In the genomic region with DNA sequence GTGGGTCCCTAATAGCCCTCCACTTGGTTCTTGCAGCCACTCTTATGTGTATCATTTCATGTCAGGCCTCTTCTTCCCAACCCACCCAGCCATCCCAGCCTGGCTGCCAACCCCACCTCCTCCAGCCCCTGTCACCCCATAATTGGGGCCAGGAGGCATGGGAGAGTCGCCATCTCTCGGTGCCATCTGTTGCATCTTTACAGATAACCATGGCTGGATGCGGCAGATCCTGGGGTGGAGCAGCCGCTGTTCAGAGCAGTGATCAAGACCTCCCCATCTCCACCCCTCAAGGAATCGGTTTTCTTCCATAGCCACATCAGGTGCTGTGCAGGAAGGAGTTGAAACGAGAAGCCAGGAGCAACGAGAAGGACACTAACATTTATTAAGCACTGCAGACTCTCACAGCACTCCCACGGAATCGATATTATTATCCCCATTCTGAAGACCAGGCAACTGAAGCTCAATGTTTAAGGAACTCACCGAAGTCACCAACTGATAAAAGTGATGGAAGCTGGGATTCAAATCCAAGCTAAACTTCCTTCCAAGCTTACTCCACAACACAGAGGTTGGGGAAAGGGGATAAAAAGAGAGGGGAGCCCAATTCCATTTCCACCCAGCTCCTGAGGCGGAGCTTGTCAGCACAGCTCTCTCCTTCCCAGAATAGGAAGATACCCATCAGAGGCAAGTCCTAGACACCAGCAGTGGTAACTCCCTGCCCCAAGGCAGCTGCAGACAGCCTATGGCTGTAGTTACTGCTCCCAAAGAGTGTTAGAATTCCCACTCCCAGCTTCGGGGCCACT, we compare ENCODE assay signal across 16 cellular contexts. TPM values are rescaled to one million over a fixed set of nuclear protein-coding genes. Genes with fewer than 3 reads are reported as not detected.
DNase-seq lines count a peak whose midpoint lies in the region; ATAC-seq, FAIRE-seq and TF ChIP-seq lines count a peak whose summit lies in the region.
"Had no signal": no experiment of that assay in that cellular context is flagged by ENCODE, and none has a peak within 500 bp of the region (broad histone marks: within the 10 kb centered on the region; RNA-seq: fewer than 3 reads in every experiment).

No MANE protein-coding gene starts in this region.

- peaks cover 30% of the 10 kb centered on the region for H3K4me1 Mint-ChIP-seq in activated T-cell treated with anti-CD3 and anti-CD28 coated beads, Interleukin-2, amount 50 U/mL, for 4 hours (ENCODE audit: low read depth)
- peaks cover 9% of the 10 kb centered on the region for H3K4me1 Mint-ChIP-seq in type B pancreatic cell (ENCODE audit: unreplicated experiment)

- H2BK15ac ChIP-seq in H1 (ENCODE audit: low read length) = no peak overlapping the region

- H3K36me3 Mint-ChIP-seq in activated T-cell treated with anti-CD3 and anti-CD28 coated beads, Interleukin-2, amount 50 U/mL, for 4 hours (ENCODE audit: insufficient read depth) = no peaks in the 10 kb centered on the region
- H3K36me3 Mint-ChIP-seq in type B pancreatic cell = no peaks in the 10 kb centered on the region

- H3K9me3 Mint-ChIP-seq in activated T-cell treated with anti-CD3 and anti-CD28 coated beads, Interleukin-2, amount 50 U/mL, for 4 hours = no peaks in the 10 kb centered on the region
- H3K9me3 Mint-ChIP-seq in type B pancreatic cell = no peaks in the 10 kb centered on the region

- H2BK5ac ChIP-seq in H1 (ENCODE audit: low read depth, low read length) = no peak overlapping the region; the same call in 1 of the 2 replicates

- no peak overlapping the region; a peak in 2 of 7 replicates for H3K9ac ChIP-seq in H1 (replicated peaks in 1 of 4; ENCODE audit: extremely low read depth in 1 of 4, low read depth in 3 of 4, low read length in 3 of 4)

- H3K56ac ChIP-seq in H1 (replicated peaks; ENCODE audit: insufficient read length, low read depth, low read length) = no peak overlapping the region

- H2BK12ac ChIP-seq in H1 (ENCODE audit: low read depth, low read length) = no peak overlapping the region

- CTCF ChIA-PET in H1 (lab: Charles Lee; ENCODE audit: partially characterized antibody) = interaction anchor here (0.6 to 25.4 kb wide), 6 partner anchors 15 to 55 kb away, joined by 3 to 1146 read pairs (median 6); a partner anchor contains a TSS

- H3K27ac ChIP-seq in H1 (ENCODE audit: low read depth, low read length) = no peak overlapping the region
- H3K27ac ChIP-seq in prostate gland = no peak overlapping the region

- peak overlapping the region in 2 of 4 experiments; percentile 64 to 76; a peak in 2 of 8 replicates for H3K4me3 ChIP-seq in H1 (ENCODE audit: extremely low read depth in 1 of 4, insufficient read depth in 2 of 4, low read depth in 3 of 4, low read length in 4 of 4)
- H3K4me3 ChIP-seq in foreskin fibroblast (ENCODE audit: low read depth in 1 of 2, low read length in 2 of 2) = no peak overlapping the region
- no peak overlapping the region for H3K4me3 ChIP-seq in prostate gland

- ATAC-seq in activated T-cell treated with anti-CD3 and anti-CD28 coated beads, Interleukin-2, amount 50 U/mL, for 4 hours = no peak
- no peak for ATAC-seq in GM18909 (IDR thresholded peaks at IDR 0.05; ENCODE audit: poor library complexity, unreplicated experiment)

- TF ChIP-seq EP300 in H1 (IDR thresholded peaks at IDR 0.05; ENCODE audit: borderline replicate concordance in 1 of 2, low read depth in 2 of 2, low read length in 2 of 2) = no peak

- peak overlapping the region; percentile 98 for H3K4me3 Mint-ChIP-seq in activated T-cell treated with anti-CD3 and anti-CD28 coated beads, Interleukin-2, amount 50 U/mL, for 4 hours
- peak overlapping the region; percentile 82 for H3K4me3 Mint-ChIP-seq in type B pancreatic cell

- H3K36me3 ChIP-seq in H1 (ENCODE audit: control insufficient read depth in 2 of 4, insufficient read depth in 4 of 4, low read length in 3 of 4) = no peaks in the 10 kb centered on the region
- no peaks in the 10 kb centered on the region for H3K36me3 ChIP-seq in prostate gland

- no peak for TF ChIP-seq RAD21 in H1 (IDR thresholded peaks at IDR 0.05 in 1 of 2, conservative IDR thresholded peaks at IDR 0.05 in 1 of 2; ENCODE audit: low read depth in 2 of 2, low read length in 2 of 2)

- no peak overlapping the region for H2BK120ac ChIP-seq in H1 (replicated peaks; ENCODE audit: low read depth, low read length)

- peaks cover 2% of the 10 kb centered on the region; the same call in 1 of the 2 replicates for H3K79me1 ChIP-seq in H1 (ENCODE audit: low read depth, low read length)

- TF ChIP-seq CTCF in H1 (IDR thresholded peaks at IDR 0.05; ENCODE audit: control extremely low read depth in 1 of 3, insufficient read depth in 1 of 3, low read depth in 1 of 3, low read length in 3 of 3) = no peak
- TF ChIP-seq CTCF in type B pancreatic cell (conservative IDR thresholded peaks at IDR 0.05) = no peak
- TF ChIP-seq CTCF in foreskin fibroblast (IDR thresholded peaks at IDR 0.05; ENCODE audit: low read depth, low read length) = no peak
- TF ChIP-seq CTCF in prostate gland (IDR thresholded peaks at IDR 0.05) = no peak

- H4K5ac ChIP-seq in H1 (ENCODE audit: insufficient read length, low read depth, low read length) = no peak overlapping the region

- no peak for DNase-seq in activated T-cell treated with anti-CD3 and anti-CD28 coated beads, Interleukin-2, amount 50 U/mL, for 4 hours
- DNase-seq in activated T-cell treated with anti-CD3 and anti-CD28 coated beads, Interleukin-2, amount 50 U/mL, for 48 hours = no peak
- DNase-seq in RKO (ENCODE audit: low spot score) (peak; percentile 25), H1 (ENCODE audit: low read depth in 1 of 2, low spot score in 2 of 2) (no peak), type B pancreatic cell (ENCODE audit: extremely low spot score, unreplicated experiment) (no peak), foreskin fibroblast (no peak), prostate gland (ENCODE audit: low spot score) (no peak)
- DNase-seq: ACHN; activated CD8-positive, alpha-beta memory T cell treated with anti-CD3 and anti-CD28 coated beads, Interleukin-2, amount 50 U/mL, for 48 hours; NCI-H2029; retina; stimulated activated CD4-positive, alpha-beta T cell treated with anti-CD3 and anti-CD28 coated beads, Interleukin-4, amount 100 ng/mL, for 4 hours had no signal

- H3K14ac ChIP-seq in H1 (ENCODE audit: insufficient read length) = no peak overlapping the region

- no peak overlapping the region for H4K91ac ChIP-seq in H1 (replicated peaks; ENCODE audit: insufficient read length, low read length)

- no peak overlapping the region for H2BK20ac ChIP-seq in H1 (ENCODE audit: low read length)

- H3K79me2 ChIP-seq in H1 (ENCODE audit: control insufficient read depth in 1 of 2, insufficient read depth in 2 of 2, low read length in 2 of 2) = peaks cover 0 to 22% of the 10 kb centered on the region in 2 experiments; a peak in 3 of 4 replicates

- no peak overlapping the region for H2AK5ac ChIP-seq in H1 (ENCODE audit: low read depth, low read length)

- H3K4ac ChIP-seq in H1 (replicated peaks; ENCODE audit: insufficient read length, low read depth, low read length) = no peak overlapping the region

- H3K27me3 Mint-ChIP-seq in activated T-cell treated with anti-CD3 and anti-CD28 coated beads, Interleukin-2, amount 50 U/mL, for 4 hours (ENCODE audit: low read depth) = no peaks in the 10 kb centered on the region
- peaks cover 55% of the 10 kb centered on the region for H3K27me3 Mint-ChIP-seq in type B pancreatic cell

- no peak for TF ChIP-seq POLR2A in H1 (IDR thresholded peaks at IDR 0.05; ENCODE audit: control extremely low read depth in 1 of 2, low read depth in 2 of 2, low read length in 2 of 2)
- no peak for TF ChIP-seq POLR2A in prostate gland (IDR thresholded peaks at IDR 0.05)

- POLR2A ChIA-PET in H1 (lab: Charles Lee; ENCODE audit: partially characterized antibody) = interaction anchor here (1.1 to 8.4 kb wide), 11 partner anchors 11 to 228 kb away, joined by 3 to 110 read pairs (median 35); a partner anchor contains a TSS

- no peaks in the 10 kb centered on the region for H3K9me3 ChIP-seq in H1 (ENCODE audit: insufficient read depth in 2 of 2, low read depth in 1 of 2, low read length in 1 of 2)
- H3K9me3 ChIP-seq in prostate gland = no peaks in the 10 kb centered on the region

- H3K4me1 ChIP-seq in H1 (replicated peaks in 1 of 4; ENCODE audit: control insufficient read depth in 3 of 4, insufficient read depth in 4 of 4, low read length in 3 of 4) (peaks cover 3 to 10% (median 5%) of the 10 kb centered on the region in 4 experiments), prostate gland (replicated peaks) (peaks cover 4% of the 10 kb centered on the region)

- peak overlapping the region; percentile 56 to 95 for H3K4me2 ChIP-seq in H1 (ENCODE audit: insufficient read depth in 1 of 2, low read depth in 2 of 2, low read length in 2 of 2)

- intact Hi-C loops in prostate gland (cut with DNase I) = no loop called here

- no peak for FAIRE-seq in H1 (lab: Jason Lieb, UNC)
- FAIRE-seq: G401.6 had no signal

- H4K8ac ChIP-seq in H1 (ENCODE audit: extremely low read depth, insufficient read depth, low read length) = no peak overlapping the region

- no peak overlapping the region for H3K23ac ChIP-seq in H1 (ENCODE audit: insufficient read length)

- 88% methylated on average over 12 of the region's 12 CpGs; no CpG with 5 or more reads in 1 of the 2 experiments for WGBS in H1 (ENCODE audit: extremely low coverage in 1 of 2, insufficient coverage in 1 of 2, insufficient read length in 1 of 2, insufficient replicate concordance in 2 of 2, low coverage in 1 of 2, low lambda C conversion rate in 2 of 2, missing lambda C conversion rate in 1 of 2), 2 experiments
- 81% methylated on average over 12 of the region's 12 CpGs for WGBS in prostate gland

- H3K27me3 ChIP-seq in H1 (replicated peaks in 1 of 4; ENCODE audit: control insufficient read depth in 3 of 4, extremely low read depth in 1 of 4, insufficient read depth in 3 of 4, low read length in 3 of 4) (peaks cover 0 to 21% (median 10%) of the 10 kb centered on the region in 4 experiments; a peak in 4 of 7 replicates), prostate gland (replicated peaks; ENCODE audit: insufficient read depth) (no peaks in the 10 kb centered on the region)

- no peak overlapping the region for H2AFZ ChIP-seq in H1 (ENCODE audit: low read length)

- H3K18ac ChIP-seq in H1 (ENCODE audit: extremely low read depth, low read length) = no peak overlapping the region

- H4K20me1 ChIP-seq in H1 (replicated peaks in 1 of 2; ENCODE audit: control insufficient read depth in 1 of 2, insufficient read depth in 2 of 2, low read length in 2 of 2) = peaks cover 2 to 3% of the 10 kb centered on the region in 2 experiments

- H3K27ac Mint-ChIP-seq in type B pancreatic cell = no peak overlapping the region

- H3K23me2 ChIP-seq in H1 (ENCODE audit: low read depth, low read length) = peaks cover 19% of the 10 kb centered on the region; the same call in 1 of the 2 replicates

RNA-seq across cellular contexts. Expression of a gene that starts 2.7 kb away (rescaled TPM):
- total RNA-seq in activated T-cell treated with anti-CD3 and anti-CD28 coated beads, Interleukin-2, amount 50 U/mL, for 4 hours = 10 to 100 TPM; 15.5 to 20.3 (median 18.3) TPM
- 30.1 and 34.5 TPM in 2 replicates for total RNA-seq in H1 (2021; fragmentation: NEBNext Ultra II Directional; extraction: Animal tissue kit (Norgen Biotek cat#: 25700))
- 58.0 and 79.5 TPM in 2 replicates for polyA plus RNA-seq in H1 (2011; rRNA removed)
- polyA plus RNA-seq in H1 (2011; cell fraction: cytosol; rRNA removed) = 51.3 TPM
- 92.4 TPM for polyA plus RNA-seq in H1 (2011; cell fraction: nucleus; rRNA removed)
- polyA plus RNA-seq in H1 (2012, experiment 1 of 2) = 27.7 to 39.6 TPM (median 34.4 TPM) in 4 replicates
- 34.6 TPM for polyA plus RNA-seq in H1 (2012, experiment 2 of 2)
- 25.5 TPM for polyA plus RNA-seq in H1 (2013, experiment 1 of 2)
- polyA plus RNA-seq in H1 (2013, experiment 2 of 2) = 27.2 TPM
- 54.4 and 66.2 TPM in 2 replicates for polyA minus RNA-seq in H1 (2011; rRNA and poly(A)+ RNA removed)
- 27.5 TPM for polyA minus RNA-seq in H1 (2011; cell fraction: cytosol; rRNA and poly(A)+ RNA removed)
- polyA minus RNA-seq in H1 (2011; cell fraction: nucleus; rRNA and poly(A)+ RNA removed) = 36.7 TPM
- total RNA-seq in type B pancreatic cell (ENCODE audit: low replicate concordance) (19.0 and 20.8 TPM in 2 replicates), prostate gland (10 to 100 TPM; 18.2 to 20.9 TPM)

RNA-seq across cellular contexts. Expression of a gene that starts 17.7 kb away (rescaled TPM):
- 100 to 1,000 TPM; 152 to 189 (median 154) TPM for total RNA-seq in activated T-cell treated with anti-CD3 and anti-CD28 coated beads, Interleukin-2, amount 50 U/mL, for 4 hours
- total RNA-seq in H1 (2021; fragmentation: NEBNext Ultra II Directional; extraction: Animal tissue kit (Norgen Biotek cat#: 25700)) = 109 and 117 TPM in 2 replicates
- polyA plus RNA-seq in H1 (2011; rRNA removed) = 208 and 227 TPM in 2 replicates
- polyA plus RNA-seq in H1 (2011; cell fraction: cytosol; rRNA removed) = 230 TPM
- 119 TPM for polyA plus RNA-seq in H1 (2011; cell fraction: nucleus; rRNA removed)
- 158 to 185 TPM (median 175 TPM) in 4 replicates for polyA plus RNA-seq in H1 (2012, experiment 1 of 2)
- polyA plus RNA-seq in H1 (2012, experiment 2 of 2) = 187 TPM
- 152 TPM for polyA plus RNA-seq in H1 (2013, experiment 1 of 2)
- 158 TPM for polyA plus RNA-seq in H1 (2013, experiment 2 of 2)
- 71.3 and 73.7 TPM in 2 replicates for polyA minus RNA-seq in H1 (2011; rRNA and poly(A)+ RNA removed)
- 25.8 TPM for polyA minus RNA-seq in H1 (2011; cell fraction: cytosol; rRNA and poly(A)+ RNA removed)
- 40.7 TPM for polyA minus RNA-seq in H1 (2011; cell fraction: nucleus; rRNA and poly(A)+ RNA removed)
- 57.9 and 64.2 TPM in 2 replicates for total RNA-seq in type B pancreatic cell (ENCODE audit: low replicate concordance)
- total RNA-seq in prostate gland = 10 to 100 TPM; 35.2 to 44.3 TPM

RNA-seq across cellular contexts. Expression of a gene that starts 24.5 kb away (rescaled TPM):
- total RNA-seq in activated T-cell treated with anti-CD3 and anti-CD28 coated beads, Interleukin-2, amount 50 U/mL, for 4 hours = not detected
- total RNA-seq in H1 (2021; fragmentation: NEBNext Ultra II Directional; extraction: Animal tissue kit (Norgen Biotek cat#: 25700)) = not detected in 2 replicates
- 0.13 and 0.18 TPM in 2 replicates for polyA plus RNA-seq in H1 (2011; rRNA removed)
- 0.22 TPM for polyA plus RNA-seq in H1 (2011; cell fraction: cytosol; rRNA removed)
- 0.23 TPM for polyA plus RNA-seq in H1 (2011; cell fraction: nucleus; rRNA removed)
- 0.31 to 0.55 TPM (median 0.44 TPM) in 4 replicates for polyA plus RNA-seq in H1 (2012, experiment 1 of 2)
- polyA plus RNA-seq in H1 (2012, experiment 2 of 2) = 0.26 TPM
- polyA plus RNA-seq in H1 (2013, experiment 1 of 2) = 0.24 TPM
- 0.11 TPM for polyA plus RNA-seq in H1 (2013, experiment 2 of 2)
- polyA minus RNA-seq in H1 (2011; rRNA and poly(A)+ RNA removed) = not detected in 2 replicates
- polyA minus RNA-seq in H1 (2011; cell fraction: cytosol; rRNA and poly(A)+ RNA removed) = not detected
- polyA minus RNA-seq in H1 (2011; cell fraction: nucleus; rRNA and poly(A)+ RNA removed) = not detected
- total RNA-seq in type B pancreatic cell (ENCODE audit: low replicate concordance) = not detected in 2 replicates
- 1 to 10 TPM in 1 of 2 donors, not detected in 1; 1.4 TPM for total RNA-seq in prostate gland
- total RNA-seq: T-helper 2 cell treated with Interferon-gamma antibody and Interleukin-4, amounts not matched to agents 100 ng/mL and 5 ng/mL, for 36 hours had no signal
- polyA plus RNA-seq: esophagus had no signal

RNA-seq across cellular contexts. Expression of a gene that starts 52.5 kb away (rescaled TPM):
- under 1 TPM; 0.16 to 0.33 (median 0.27) TPM for total RNA-seq in activated T-cell treated with anti-CD3 and anti-CD28 coated beads, Interleukin-2, amount 50 U/mL, for 4 hours
- 23.7 and 24.4 TPM in 2 replicates for total RNA-seq in H1 (2021; fragmentation: NEBNext Ultra II Directional; extraction: Animal tissue kit (Norgen Biotek cat#: 25700))
- polyA plus RNA-seq in H1 (2011; rRNA removed) = 11.4 and 17.3 TPM in 2 replicates
- polyA plus RNA-seq in H1 (2011; cell fraction: cytosol; rRNA removed) = 4.4 TPM
- 11.2 TPM for polyA plus RNA-seq in H1 (2011; cell fraction: nucleus; rRNA removed)
- 13.1 to 33.1 TPM (median 28.5 TPM) in 4 replicates for polyA plus RNA-seq in H1 (2012, experiment 1 of 2)
- polyA plus RNA-seq in H1 (2012, experiment 2 of 2) = 15.1 TPM
- polyA plus RNA-seq in H1 (2013, experiment 1 of 2) = 25.6 TPM
- polyA plus RNA-seq in H1 (2013, experiment 2 of 2) = 28.8 TPM
- 3.2 and 3.9 TPM in 2 replicates for polyA minus RNA-seq in H1 (2011; rRNA and poly(A)+ RNA removed)
- polyA minus RNA-seq in H1 (2011; cell fraction: cytosol; rRNA and poly(A)+ RNA removed) = 16.0 TPM
- 12.4 TPM for polyA minus RNA-seq in H1 (2011; cell fraction: nucleus; rRNA and poly(A)+ RNA removed)
- 8.6 and 10.4 TPM in 2 replicates for total RNA-seq in type B pancreatic cell (ENCODE audit: low replicate concordance)
- 1 to 10 TPM in 1 of 2 donors, under 1 TPM in 1; 0.51 to 2.0 TPM for total RNA-seq in prostate gland

RNA-seq across cellular contexts. Expression of a gene that starts 54.6 kb away (rescaled TPM):
- total RNA-seq in activated T-cell treated with anti-CD3 and anti-CD28 coated beads, Interleukin-2, amount 50 U/mL, for 4 hours = 100 to 1,000 TPM; 117 to 136 (median 122) TPM
- total RNA-seq in H1 (2021; fragmentation: NEBNext Ultra II Directional; extraction: Animal tissue kit (Norgen Biotek cat#: 25700)) = 67.8 and 68.1 TPM in 2 replicates
- 89.2 and 94.8 TPM in 2 replicates for polyA plus RNA-seq in H1 (2011; rRNA removed)
- polyA plus RNA-seq in H1 (2011; cell fraction: cytosol; rRNA removed) = 92.7 TPM
- 76.4 TPM for polyA plus RNA-seq in H1 (2011; cell fraction: nucleus; rRNA removed)
- polyA plus RNA-seq in H1 (2012, experiment 1 of 2) = 85.5 to 104 TPM (median 94.8 TPM) in 4 replicates
- polyA plus RNA-seq in H1 (2012, experiment 2 of 2) = 94.0 TPM
- 54.7 TPM for polyA plus RNA-seq in H1 (2013, experiment 1 of 2)
- 57.9 TPM for polyA plus RNA-seq in H1 (2013, experiment 2 of 2)
- polyA minus RNA-seq in H1 (2011; rRNA and poly(A)+ RNA removed) = 95.5 and 96.0 TPM in 2 replicates
- polyA minus RNA-seq in H1 (2011; cell fraction: cytosol; rRNA and poly(A)+ RNA removed) = 37.5 TPM
- 32.1 TPM for polyA minus RNA-seq in H1 (2011; cell fraction: nucleus; rRNA and poly(A)+ RNA removed)
- total RNA-seq in type B pancreatic cell (ENCODE audit: low replicate concordance) = 29.9 and 65.1 TPM in 2 replicates
- 10 to 100 TPM; 42.3 to 44.6 TPM for total RNA-seq in prostate gland
